Comparison of ENCODE assay signal across 15 cellular contexts in genomic region chr1:38088366-38088765, GRCh38. TPM values are rescaled to one million over a fixed set of nuclear protein-coding genes. Genes with fewer than 3 reads are reported as not detected.
DNase-seq lines count a peak whose midpoint lies in the region; ATAC-seq, FAIRE-seq and TF ChIP-seq lines count a peak whose summit lies in the region.
"Had no signal": no experiment of that assay in that cellular context is flagged by ENCODE, and none has a peak within 500 bp of the region (broad histone marks: within the 10 kb centered on the region; RNA-seq: fewer than 3 reads in every experiment).

No MANE protein-coding gene starts in this region.

- H3K4me3 Mint-ChIP-seq in endodermal cell: no peak overlapping the region

- H3K27me3 ChIP-seq in HepG2 (ENCODE audit: control insufficient read depth in 1 of 2, insufficient read depth in 2 of 2, low read length in 2 of 2) (no peaks in the 10 kb centered on the region), right lobe of liver (no peaks in the 10 kb centered on the region), endodermal cell (ENCODE audit: control insufficient read depth, insufficient read depth, low read length, poor library complexity, severe bottlenecking) (no peaks in the 10 kb centered on the region)
- H3K27me3 ChIP-seq: cardiac muscle cell had no signal

- TF ChIP-seq CTCF in HepG2 (CRISPR knock-in tag; IDR thresholded peaks at IDR 0.05) (peak; percentile 71), right lobe of liver (IDR thresholded peaks at IDR 0.05) (no peak), endodermal cell (conservative IDR thresholded peaks at IDR 0.05) (peak; percentile 37)

- BruUV-seq in HepG2 (replicated peaks; lab: Mats Ljungman, UMichigan): no TSS peak

- no peak for TF ChIP-seq RAD21 in HepG2 (CRISPR knock-in tag; IDR thresholded peaks at IDR 0.05)

- H3K4me1 Mint-ChIP-seq in endodermal cell: peaks cover 2% of the 10 kb centered on the region

- intact Hi-C loops in HepG2 (cut with micrococcal nuclease; ENCODE audit: unreplicated experiment) (no loop called here), right lobe of liver (cut with DNase I) (no loop called here)

- H3K27ac ChIP-seq in HepG2 (ENCODE audit: extremely low read length, insufficient read depth, low read length) (no peak overlapping the region), right lobe of liver (no peak overlapping the region), endodermal cell (ENCODE audit: low read depth, low read length) (no peak overlapping the region)
- H3K27ac ChIP-seq: cardiac muscle cell had no signal

- no peaks in the 10 kb centered on the region for H4K20me1 ChIP-seq in HepG2 (ENCODE audit: insufficient read depth, low read length)

- TF ChIP-seq POLR2A in HepG2 (IDR thresholded peaks at IDR 0.05; ENCODE audit: insufficient read depth in 1 of 2, low read depth in 2 of 2, low read length in 2 of 2) (no peak), right lobe of liver (IDR thresholded peaks at IDR 0.05) (no peak)

- H3K27ac Mint-ChIP-seq in endodermal cell: no peak overlapping the region
- H3K27ac Mint-ChIP-seq: activated naive CD4-positive, alpha-beta T cell treated with anti-CD3 and anti-CD28 coated beads, Interleukin-2, amount 50 U/mL, for 72 hours had no signal

- no peaks in the 10 kb centered on the region for H3K9me3 Mint-ChIP-seq in endodermal cell
- H3K9me3 Mint-ChIP-seq: activated naive CD4-positive, alpha-beta T cell treated with anti-CD3 and anti-CD28 coated beads, Interleukin-2, amount 50 U/mL, for 72 hours had no signal

- H3K36me3 ChIP-seq in HepG2 (replicated peaks in 1 of 2; ENCODE audit: control insufficient read depth in 1 of 2, insufficient read depth in 2 of 2, low read length in 2 of 2) (no peaks in the 10 kb centered on the region), right lobe of liver (no peaks in the 10 kb centered on the region), endodermal cell (ENCODE audit: control insufficient read depth, insufficient read depth, low read length) (no peaks in the 10 kb centered on the region)
- H3K36me3 ChIP-seq: cardiac muscle cell had no signal

- H3K4me3 ChIP-seq in HepG2 (replicated peaks in 1 of 3; ENCODE audit: insufficient read depth in 1 of 3, low read depth in 2 of 3, low read length in 3 of 3) (no peak overlapping the region), right lobe of liver (no peak overlapping the region), endodermal cell (ENCODE audit: low read length) (no peak overlapping the region)
- H3K4me3 ChIP-seq: cardiac muscle cell, lung had no signal

- WGBS in HepG2 (ENCODE audit: low lambda C conversion rate): 0% methylated on average over 4 of the region's 6 CpGs
- 34% methylated on average over 2 of the region's 6 CpGs for WGBS in right lobe of liver (ENCODE audit: insufficient coverage, low coverage, low lambda C conversion rate, missing lambda C conversion rate)
- WGBS in endodermal cell (ENCODE audit: insufficient coverage in 1 of 2, insufficient read length in 1 of 2), 2 experiments: 45 to 59% methylated on average over 3 to 6 of the region's 6 CpGs

- H3K4me2 ChIP-seq in HepG2 (ENCODE audit: low read depth, low read length): no peak overlapping the region

- POLR2A ChIA-PET in HepG2 (lab: Yijun Ruan, JAX): no interaction called here

- H3K9ac ChIP-seq in HepG2 (ENCODE audit: insufficient read depth, low read depth, low read length) (no peak overlapping the region), endodermal cell (ENCODE audit: extremely low read depth, low read length, poor library complexity, severe bottlenecking) (no peak overlapping the region)

- no peaks in the 10 kb centered on the region for H3K9me3 ChIP-seq in HepG2 (ENCODE audit: low read length)
- H3K9me3 ChIP-seq in right lobe of liver: no peaks in the 10 kb centered on the region
- no peaks in the 10 kb centered on the region for H3K9me3 ChIP-seq in endodermal cell (ENCODE audit: control insufficient read depth, low read length)

- H3K79me2 ChIP-seq in HepG2 (ENCODE audit: insufficient read depth, low read length): no peaks in the 10 kb centered on the region

- H3K4me1 ChIP-seq in HepG2 (ENCODE audit: insufficient read depth, low read length): peaks cover 38% of the 10 kb centered on the region
- H3K4me1 ChIP-seq in right lobe of liver: peaks cover 0 to 24% (median 9%) of the 10 kb centered on the region in 4 donors
- H3K4me1 ChIP-seq in endodermal cell (ENCODE audit: control insufficient read depth, insufficient read depth, low read length): no peaks in the 10 kb centered on the region

- CTCF ChIA-PET in HepG2 (lab: Yijun Ruan, JAX; ENCODE audit: low intra/inter-chr PET ratio, low total read pairs): no interaction called here

- no peak for TF ChIP-seq EP300 in HepG2 (IDR thresholded peaks at IDR 0.05; ENCODE audit: low read depth in 2 of 2, low read length in 2 of 2)
- no peak for TF ChIP-seq EP300 in HepG2 (CRISPR knock-in tag; IDR thresholded peaks at IDR 0.05; ENCODE audit: borderline replicate concordance)

- no peaks in the 10 kb centered on the region for H3K36me3 Mint-ChIP-seq in endodermal cell (ENCODE audit: low read depth)
- H3K36me3 Mint-ChIP-seq: activated naive CD4-positive, alpha-beta T cell treated with anti-CD3 and anti-CD28 coated beads, Interleukin-2, amount 50 U/mL, for 72 hours had no signal

- peak; percentile 80 for FAIRE-seq in HepG2 (lab: Jason Lieb, UNC)
- FAIRE-seq: RCC 7860 had no signal

- ATAC-seq in HepG2 (peak; percentile 78), right lobe of liver (no peak), left lobe of liver (no peak), HG03025 (IDR thresholded peaks at IDR 0.05; ENCODE audit: low FRiP score, unreplicated experiment) (no peak), HG03159 (IDR thresholded peaks at IDR 0.05; ENCODE audit: unreplicated experiment) (no peak)
- ATAC-seq: activated naive CD4-positive, alpha-beta T cell treated with anti-CD3 and anti-CD28 coated beads, Interleukin-2, amount 50 U/mL, for 72 hours had no signal

- in situ Hi-C loops in HepG2 (cut with HindIII; ENCODE audit: extremely low pct_ligation_motif_present, low pct_unique_long_range_greater_than_20kb): no loop called here

- no peak overlapping the region for H2AFZ ChIP-seq in HepG2 (ENCODE audit: low read length)

- DNase-seq in HepG2 (ENCODE audit: low spot score) (peak; percentile 54), right lobe of liver (no peak), NCI-H526 (lab: John Stamatoyannopoulos, UW) (peak; percentile 80 to 88), endodermal cell (peak; percentile 74), left lobe of liver (ENCODE audit: low spot score) (no peak), NOMO-1 (lab: John Stamatoyannopoulos, UW; ENCODE audit: unreplicated experiment in 2 of 2) (no peak)
- DNase-seq: activated CD4-positive, alpha-beta T cell treated with anti-CD3 and anti-CD28 coated beads for 1 hour; activated CD8-positive, alpha-beta memory T cell treated with anti-CD3 and anti-CD28 coated beads, Interleukin-2, amount 50 U/mL, for 48 hours; effector memory CD4-positive, alpha-beta T cell had no signal

- H3K27me3 Mint-ChIP-seq in endodermal cell (ENCODE audit: insufficient read depth): peaks cover 9% of the 10 kb centered on the region

TF ChIP-seq in HepG2, 621 proteins besides CTCF, POLR2A, EP300 and RAD21 (continues in another document):
- TF ChIP-seq ZNF44 (CRISPR knock-in tag; IDR thresholded peaks at IDR 0.05): no peak
- no peak for TF ChIP-seq CBX1 (IDR thresholded peaks at IDR 0.05; ENCODE audit: low read depth)
- no peak for TF ChIP-seq ZNF180 (CRISPR knock-in tag; IDR thresholded peaks at IDR 0.05; ENCODE audit: borderline replicate concordance, low read depth)
- TF ChIP-seq ZNF782 (CRISPR knock-in tag; IDR thresholded peaks at IDR 0.05; ENCODE audit: borderline replicate concordance): no peak
- TF ChIP-seq STAG1 (CRISPR knock-in tag; IDR thresholded peaks at IDR 0.05): peak; percentile 56
- no peak for TF ChIP-seq FOXM1 (CRISPR knock-in tag; IDR thresholded peaks at IDR 0.05)

RNA-seq across cellular contexts. Expression of gene POU3F1, which starts 41.8 kb away (rescaled TPM):
- total RNA-seq in HepG2 (2016; rRNA removed; fragmentation: Illumina TruSeq; extraction: Trizol) (not detected in 2 replicates), right lobe of liver (under 1 TPM in 1 of 6 experiments, not detected in 5; 0.09 TPM), endodermal cell (under 1 TPM; 0.20 to 0.46 TPM), left lobe of liver (0.08 TPM)
- not detected in 2 replicates for total RNA-seq in HepG2 (2016; cell fraction: cytosol; rRNA removed; fragmentation: Illumina TruSeq; extraction: Trizol; ENCODE audit: low read depth)
- not detected in 2 replicates for total RNA-seq in HepG2 (2016; cell fraction: insoluble cytoplasmic fraction; rRNA removed; fragmentation: Illumina TruSeq; extraction: Trizol)
- total RNA-seq in HepG2 (2016; cell fraction: membrane; rRNA removed; fragmentation: Illumina TruSeq; extraction: Trizol): not detected in 2 replicates
- total RNA-seq in HepG2 (2016; cell fraction: nucleus; rRNA removed; fragmentation: Illumina TruSeq; extraction: Trizol): not detected in 2 replicates
- polyA plus RNA-seq in HepG2 (2011; rRNA removed): not detected in 2 replicates
- not detected in 2 replicates for polyA plus RNA-seq in HepG2 (2011; cell fraction: cytosol; rRNA removed)
- not detected in 2 replicates for polyA plus RNA-seq in HepG2 (2011; cell fraction: nucleus; rRNA removed)
- polyA plus RNA-seq in HepG2 (2012): not detected in 2 replicates
- polyA plus RNA-seq in HepG2 (2016; cell fraction: cytosol; fragmentation: Illumina TruSeq; extraction: Trizol; ENCODE audit: low read depth): not detected in 2 replicates
- polyA plus RNA-seq in HepG2 (2016; cell fraction: insoluble cytoplasmic fraction; fragmentation: Illumina TruSeq; extraction: Trizol; ENCODE audit: low read depth): not detected in 2 replicates
- not detected in 2 replicates for polyA plus RNA-seq in HepG2 (2016; cell fraction: membrane; fragmentation: Illumina TruSeq; extraction: Trizol; ENCODE audit: low read depth)
- not detected in 2 replicates for polyA plus RNA-seq in HepG2 (2016; cell fraction: nucleus; fragmentation: Illumina TruSeq; extraction: Trizol; ENCODE audit: insufficient read depth, low read depth)
- polyA minus RNA-seq in HepG2 (2011; rRNA and poly(A)+ RNA removed; ENCODE audit: low replicate concordance): 0.07 TPM in 1 of 2 replicates, not detected in the other
- not detected in 2 replicates for polyA minus RNA-seq in HepG2 (2011; cell fraction: cytosol; rRNA and poly(A)+ RNA removed)
- not detected in 2 replicates for polyA minus RNA-seq in HepG2 (2011; cell fraction: nucleus; rRNA and poly(A)+ RNA removed)
- polyA plus RNA-seq in endodermal cell (2013, experiment 1 of 2): 9.7 TPM
- polyA plus RNA-seq in endodermal cell (2013, experiment 2 of 2): 8.6 TPM
- total RNA-seq: activated naive CD4-positive, alpha-beta T cell treated with anti-CD3 and anti-CD28 coated beads, Interleukin-2, amount 50 U/mL, for 72 hours had no signal

Comparison
In these comparisons a context has a peak if more than half of its experiments do, and no peak if none do; other contexts are left out.
1. DNase-seq: peak in HepG2 (single experiment), NCI-H526 (2 of 2) and endodermal cell (single experiment); none in right lobe of liver (0 of 3), left lobe of liver (single experiment) and NOMO-1 (0 of 2).
2. CTCF ChIP-seq: peak in HepG2 (single experiment) and endodermal cell (single experiment); none in right lobe of liver (0 of 4).